1 cellular context compared by ENCODE assay signal in the genomic region with DNA sequence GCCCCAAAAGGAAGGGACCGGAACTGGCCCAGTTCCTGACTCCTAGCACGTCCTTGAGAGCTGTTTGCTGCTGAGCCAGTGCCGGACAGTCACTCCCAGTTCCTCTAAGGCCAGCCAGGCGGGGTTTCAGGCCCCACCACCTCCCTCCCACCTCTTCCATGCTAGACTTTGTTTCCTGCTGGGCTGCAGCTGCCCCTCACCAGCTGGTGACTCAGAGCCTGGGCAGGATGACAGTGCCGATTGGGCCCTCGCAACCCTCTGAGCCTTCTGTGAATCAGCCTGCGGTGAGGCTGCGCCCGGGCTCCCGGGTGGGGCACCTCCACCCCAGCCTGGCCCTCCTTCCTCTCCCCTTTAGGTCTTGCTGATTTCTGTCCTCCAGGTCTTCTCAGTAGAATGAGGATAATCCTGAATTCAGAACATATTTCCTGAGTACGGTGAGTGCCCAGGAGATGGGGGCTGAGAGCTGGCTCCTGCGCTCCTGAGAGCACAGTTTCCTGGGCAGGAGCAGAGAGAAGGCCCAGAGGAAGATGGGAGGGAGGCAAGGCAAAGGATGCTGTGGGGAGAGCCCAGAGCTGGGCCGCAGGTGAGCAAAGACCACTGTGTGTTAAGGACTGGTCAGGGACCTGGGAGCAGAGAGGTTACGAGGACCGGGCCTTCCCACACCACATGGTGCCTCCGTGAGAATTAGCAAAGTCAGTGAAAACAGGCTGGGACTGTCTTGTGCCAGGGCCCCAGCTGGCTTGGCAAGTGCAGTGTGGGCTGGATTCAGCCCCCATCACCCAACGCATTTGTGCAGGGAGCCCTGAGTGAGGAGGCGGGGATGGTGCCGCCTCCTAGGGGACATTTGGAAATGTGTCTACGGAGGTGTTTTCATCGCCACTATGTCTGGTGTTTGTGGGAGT.
TF ChIP-seq lines count a peak whose summit lies in the region.

No MANE protein-coding gene starts in this region.

TF ChIP-seq in SK-N-SH, 30 proteins besides CTCF, POLR2A, EP300 and RAD21 (continued from another document):
- peak; percentile 57; the same call in 1 of the 2 replicates for TF ChIP-seq TEAD4 (IDR thresholded peaks at IDR 0.05; ENCODE audit: borderline replicate concordance, insufficient read depth)
- TF ChIP-seq, protein P1, sequence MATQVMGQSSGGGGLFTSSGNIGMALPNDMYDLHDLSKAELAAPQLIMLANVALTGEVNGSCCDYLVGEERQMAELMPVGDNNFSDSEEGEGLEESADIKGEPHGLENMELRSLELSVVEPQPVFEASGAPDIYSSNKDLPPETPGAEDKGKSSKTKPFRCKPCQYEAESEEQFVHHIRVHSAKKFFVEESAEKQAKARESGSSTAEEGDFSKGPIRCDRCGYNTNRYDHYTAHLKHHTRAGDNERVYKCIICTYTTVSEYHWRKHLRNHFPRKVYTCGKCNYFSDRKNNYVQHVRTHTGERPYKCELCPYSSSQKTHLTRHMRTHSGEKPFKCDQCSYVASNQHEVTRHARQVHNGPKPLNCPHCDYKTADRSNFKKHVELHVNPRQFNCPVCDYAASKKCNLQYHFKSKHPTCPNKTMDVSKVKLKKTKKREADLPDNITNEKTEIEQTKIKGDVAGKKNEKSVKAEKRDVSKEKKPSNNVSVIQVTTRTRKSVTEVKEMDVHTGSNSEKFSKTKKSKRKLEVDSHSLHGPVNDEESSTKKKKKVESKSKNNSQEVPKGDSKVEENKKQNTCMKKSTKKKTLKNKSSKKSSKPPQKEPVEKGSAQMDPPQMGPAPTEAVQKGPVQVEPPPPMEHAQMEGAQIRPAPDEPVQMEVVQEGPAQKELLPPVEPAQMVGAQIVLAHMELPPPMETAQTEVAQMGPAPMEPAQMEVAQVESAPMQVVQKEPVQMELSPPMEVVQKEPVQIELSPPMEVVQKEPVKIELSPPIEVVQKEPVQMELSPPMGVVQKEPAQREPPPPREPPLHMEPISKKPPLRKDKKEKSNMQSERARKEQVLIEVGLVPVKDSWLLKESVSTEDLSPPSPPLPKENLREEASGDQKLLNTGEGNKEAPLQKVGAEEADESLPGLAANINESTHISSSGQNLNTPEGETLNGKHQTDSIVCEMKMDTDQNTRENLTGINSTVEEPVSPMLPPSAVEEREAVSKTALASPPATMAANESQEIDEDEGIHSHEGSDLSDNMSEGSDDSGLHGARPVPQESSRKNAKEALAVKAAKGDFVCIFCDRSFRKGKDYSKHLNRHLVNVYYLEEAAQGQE (IDR thresholded peaks at IDR 0.05; ENCODE audit: low read depth, low read length): no peak
- TF ChIP-seq TCF12 (IDR thresholded peaks at IDR 0.05): peak; percentile 93
- TF ChIP-seq EZH2phosphoT487 (IDR thresholded peaks at IDR 0.05; ENCODE audit: borderline replicate concordance, low read depth): no peak
- peak; percentile 76 for TF ChIP-seq NFIC (IDR thresholded peaks at IDR 0.05; ENCODE audit: borderline replicate concordance)
- TF ChIP-seq TAF1 (IDR thresholded peaks at IDR 0.05; ENCODE audit: borderline replicate concordance, low read depth, low read length): peak; percentile 55; the same call in 1 of the 2 replicates
- TF ChIP-seq NRF1 (IDR thresholded peaks at IDR 0.05; ENCODE audit: low read depth, low read length): 0 out of 2 replicates have a peak, but pooled peaks have one; percentile 19
- no peak for TF ChIP-seq SMC3 (IDR thresholded peaks at IDR 0.05; ENCODE audit: low read depth, low read length)
- TF ChIP-seq IRF3 (IDR thresholded peaks at IDR 0.05; ENCODE audit: low read depth, low read length): no peak
- peak; percentile 71; the same call in 1 of the 2 replicates for TF ChIP-seq RXRA (IDR thresholded peaks at IDR 0.05; ENCODE audit: borderline replicate concordance, low read depth)
- no peak for TF ChIP-seq GABPA (IDR thresholded peaks at IDR 0.05; ENCODE audit: low read depth)
- TF ChIP-seq SIN3A (IDR thresholded peaks at IDR 0.05; ENCODE audit: borderline replicate concordance, low read depth, low read length): peak; percentile 74; the same call in 1 of the 2 replicates
- TF ChIP-seq FOSL2 (IDR thresholded peaks at IDR 0.05; ENCODE audit: borderline replicate concordance, low read depth): peak; percentile 99
- TF ChIP-seq USF2 (IDR thresholded peaks at IDR 0.05; ENCODE audit: borderline replicate concordance, low read depth, low read length): no peak
- peak; percentile 85 for TF ChIP-seq POLR2AphosphoS5 (IDR thresholded peaks at IDR 0.05; ENCODE audit: low read depth, low read length)
- no peak for TF ChIP-seq FOXM1 (IDR thresholded peaks at IDR 0.05; ENCODE audit: low read depth)
- no peak for TF ChIP-seq GATA2 (CRISPR knock-in tag; IDR thresholded peaks at IDR 0.05)
- TF ChIP-seq YY1 (IDR thresholded peaks at IDR 0.05; ENCODE audit: low read depth): 0 out of 2 replicates have a peak, but pooled peaks have one; percentile 27
- TF ChIP-seq MEF2A (IDR thresholded peaks at IDR 0.05; ENCODE audit: borderline replicate concordance, low read depth): no peak
- TF ChIP-seq JUND (IDR thresholded peaks at IDR 0.05): peak; percentile 95
- TF ChIP-seq, protein P2, sequence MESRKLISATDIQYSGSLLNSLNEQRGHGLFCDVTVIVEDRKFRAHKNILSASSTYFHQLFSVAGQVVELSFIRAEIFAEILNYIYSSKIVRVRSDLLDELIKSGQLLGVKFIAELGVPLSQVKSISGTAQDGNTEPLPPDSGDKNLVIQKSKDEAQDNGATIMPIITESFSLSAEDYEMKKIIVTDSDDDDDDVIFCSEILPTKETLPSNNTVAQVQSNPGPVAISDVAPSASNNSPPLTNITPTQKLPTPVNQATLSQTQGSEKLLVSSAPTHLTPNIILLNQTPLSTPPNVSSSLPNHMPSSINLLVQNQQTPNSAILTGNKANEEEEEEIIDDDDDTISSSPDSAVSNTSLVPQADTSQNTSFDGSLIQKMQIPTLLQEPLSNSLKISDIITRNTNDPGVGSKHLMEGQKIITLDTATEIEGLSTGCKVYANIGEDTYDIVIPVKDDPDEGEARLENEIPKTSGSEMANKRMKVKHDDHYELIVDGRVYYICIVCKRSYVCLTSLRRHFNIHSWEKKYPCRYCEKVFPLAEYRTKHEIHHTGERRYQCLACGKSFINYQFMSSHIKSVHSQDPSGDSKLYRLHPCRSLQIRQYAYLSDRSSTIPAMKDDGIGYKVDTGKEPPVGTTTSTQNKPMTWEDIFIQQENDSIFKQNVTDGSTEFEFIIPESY (IDR thresholded peaks at IDR 0.05; ENCODE audit: borderline replicate concordance, low read depth): peak; percentile 72; the same call in 1 of the 2 replicates
- no peak for TF ChIP-seq MXI1 (IDR thresholded peaks at IDR 0.05; ENCODE audit: low read depth, low read length)
- no peak for TF ChIP-seq FOXJ3 (CRISPR knock-in tag; IDR thresholded peaks at IDR 0.05)
